In genomic region chr11:70314730-70315129, GRCh38 we compare ENCODE assay signal across 18 cellular contexts. TPM values are rescaled to one million over a fixed set of nuclear protein-coding genes. Genes with fewer than 3 reads are reported as not detected.
DNase-seq lines count a peak whose midpoint lies in the region; ATAC-seq and TF ChIP-seq lines count a peak whose summit lies in the region.
"Had no signal": no experiment of that assay in that cellular context is flagged by ENCODE, and none has a peak within 500 bp of the region (broad histone marks: within the 10 kb centered on the region; RNA-seq: fewer than 3 reads in every experiment).

No MANE protein-coding gene starts in this region.

- H3K4me1 Mint-ChIP-seq in chondrocyte (ENCODE audit: low read depth), result peaks cover 30% of the 10 kb centered on the region
- peaks cover 5% of the 10 kb centered on the region for H3K4me1 Mint-ChIP-seq in activated T-helper 1 cell treated with anti-CD3 and anti-CD28 coated beads, Interleukin-12 subunit alpha, Interleukin-12 subunit beta, Interleukin-2, Interleukin-4 antibody, amounts not matched to agents 30 ng/mL and 10 ng/mL and 1 ng/mL, durations not matched to agents 14 hours and 24 hours and 36 hours (ENCODE audit: low read depth)

- peak overlapping the region; percentile 83 for H3K27ac Mint-ChIP-seq in chondrocyte (ENCODE audit: unreplicated experiment)
- H3K27ac Mint-ChIP-seq in activated T-helper 1 cell treated with anti-CD3 and anti-CD28 coated beads, Interleukin-12 subunit alpha, Interleukin-12 subunit beta, Interleukin-2, Interleukin-4 antibody, amounts not matched to agents 30 ng/mL and 10 ng/mL and 1 ng/mL, durations not matched to agents 14 hours and 24 hours and 36 hours, result no peak overlapping the region
- H3K27ac Mint-ChIP-seq: type B pancreatic cell had no signal

- H3K4me3 ChIP-seq in GM12865 (ENCODE audit: low read depth, low read length) (no peak overlapping the region), tibial nerve (no peak overlapping the region)

- H3K27me3 ChIP-seq in tibial nerve, result no peaks in the 10 kb centered on the region

- TF ChIP-seq EP300 in tibial nerve (IDR thresholded peaks at IDR 0.05), result no peak

- ATAC-seq in Right ventricle myocardium inferior, result no peak
- ATAC-seq: effector memory CD8-positive, alpha-beta T cell; HCT116; sciatic nerve had no signal

- H3K4me1 ChIP-seq in tibial nerve, result peaks cover 0 to 11% (median 0%) of the 10 kb centered on the region in 4 donors

- peaks cover 0 to 21% (median 0%) of the 10 kb centered on the region in 3 donors for H3K36me3 ChIP-seq in tibial nerve

- H3K27me3 Mint-ChIP-seq in chondrocyte (ENCODE audit: low read depth), result no peaks in the 10 kb centered on the region
- no peaks in the 10 kb centered on the region for H3K27me3 Mint-ChIP-seq in activated T-helper 1 cell treated with anti-CD3 and anti-CD28 coated beads, Interleukin-12 subunit alpha, Interleukin-12 subunit beta, Interleukin-2, Interleukin-4 antibody, amounts not matched to agents 30 ng/mL and 10 ng/mL and 1 ng/mL, durations not matched to agents 14 hours and 24 hours and 36 hours (ENCODE audit: insufficient read depth)
- H3K27me3 Mint-ChIP-seq: effector memory CD8-positive, alpha-beta T cell; type B pancreatic cell had no signal

- H3K27ac ChIP-seq in substantia nigra (ENCODE audit: low read depth, low read length, poor library complexity, severe bottlenecking) (no peak overlapping the region), tibial nerve (no peak overlapping the region)

- H3K9me3 Mint-ChIP-seq in chondrocyte (ENCODE audit: low read depth), result no peaks in the 10 kb centered on the region
- H3K9me3 Mint-ChIP-seq in activated T-helper 1 cell treated with anti-CD3 and anti-CD28 coated beads, Interleukin-12 subunit alpha, Interleukin-12 subunit beta, Interleukin-2, Interleukin-4 antibody, amounts not matched to agents 30 ng/mL and 10 ng/mL and 1 ng/mL, durations not matched to agents 14 hours and 24 hours and 36 hours, result no peaks in the 10 kb centered on the region
- H3K9me3 Mint-ChIP-seq: effector memory CD8-positive, alpha-beta T cell; type B pancreatic cell had no signal

- no peaks in the 10 kb centered on the region for H3K9me3 ChIP-seq in tibial nerve

- 74 to 84% methylated on average over 10 of the region's 10 CpGs for WGBS in tibial nerve, 2 donors

- intact Hi-C loops in Right ventricle myocardium inferior (cut with DNase I), result no loop called here
- intact Hi-C loops in activated T-helper 1 cell treated with anti-CD3 and anti-CD28 coated beads, Interleukin-12 subunit alpha, Interleukin-12 subunit beta, Interleukin-2, Interleukin-4 antibody, amounts not matched to agents 30 ng/mL and 10 ng/mL and 1 ng/mL, durations not matched to agents 14 hours and 24 hours and 36 hours (cut with micrococcal nuclease), result no loop called here

- no peak for TF ChIP-seq CTCF in GM12865 (IDR thresholded peaks at IDR 0.05; ENCODE audit: insufficient read depth, low read depth, low read length, missing control alignments)
- TF ChIP-seq CTCF in chondrocyte (IDR thresholded peaks at IDR 0.05), result no peak
- no peak for TF ChIP-seq CTCF in tibial nerve (IDR thresholded peaks at IDR 0.05)

- DNase-seq in GM12865 (ENCODE audit: low read depth) (peak; percentile 61), MV-4-11 (lab: John Stamatoyannopoulos, UW) (peak; percentile 49), chondrocyte (ENCODE audit: low spot score) (no peak), renal cortical epithelial cell (ENCODE audit: low read depth) (peak; percentile 45), substantia nigra (lab: John Stamatoyannopoulos, UW) (no peak), tibial nerve (ENCODE audit: low spot score in 2 of 2) (no peak), Right ventricle myocardium inferior (ENCODE audit: missing footprints) (no peak)
- DNase-seq in activated T-helper 1 cell treated with anti-CD3 and anti-CD28 coated beads, Interleukin-12 subunit alpha, Interleukin-12 subunit beta, Interleukin-2, Interleukin-4 antibody, amounts not matched to agents 30 ng/mL and 10 ng/mL and 1 ng/mL, durations not matched to agents 14 hours and 24 hours and 36 hours (ENCODE audit: low spot score), result no peak
- DNase-seq: activated CD4-positive, alpha-beta T cell treated with anti-CD3 and anti-CD28 coated beads for 48 hours; caudate nucleus; effector memory CD8-positive, alpha-beta T cell; foreskin fibroblast; NCI-H1694 treated with DMSO at 0.1 percent for 48 hours; NCI-H510A; stimulated activated CD4-positive, alpha-beta T cell treated with anti-CD3 and anti-CD28 coated beads, Interleukin-4, amount 100 ng/mL, for 24 hours had no signal

- H3K36me3 Mint-ChIP-seq in chondrocyte (ENCODE audit: low read depth), result peaks cover 4% of the 10 kb centered on the region
- peaks cover 1% of the 10 kb centered on the region for H3K36me3 Mint-ChIP-seq in activated T-helper 1 cell treated with anti-CD3 and anti-CD28 coated beads, Interleukin-12 subunit alpha, Interleukin-12 subunit beta, Interleukin-2, Interleukin-4 antibody, amounts not matched to agents 30 ng/mL and 10 ng/mL and 1 ng/mL, durations not matched to agents 14 hours and 24 hours and 36 hours (ENCODE audit: low read depth)

- no peak for TF ChIP-seq POLR2A in tibial nerve (IDR thresholded peaks at IDR 0.05)

- H3K4me3 Mint-ChIP-seq in chondrocyte (ENCODE audit: unreplicated experiment), result no peak overlapping the region
- H3K4me3 Mint-ChIP-seq in activated T-helper 1 cell treated with anti-CD3 and anti-CD28 coated beads, Interleukin-12 subunit alpha, Interleukin-12 subunit beta, Interleukin-2, Interleukin-4 antibody, amounts not matched to agents 30 ng/mL and 10 ng/mL and 1 ng/mL, durations not matched to agents 14 hours and 24 hours and 36 hours, result no peak overlapping the region
- H3K4me3 Mint-ChIP-seq: effector memory CD8-positive, alpha-beta T cell; type B pancreatic cell had no signal

RNA-seq across cellular contexts. Expression of gene PPFIA1, which starts 44.2 kb away (rescaled TPM):
- total RNA-seq in chondrocyte, result 60.2 to 63.5 TPM (median 62.6 TPM) in 3 replicates
- 28.1 and 52.5 TPM in 2 replicates for total RNA-seq in renal cortical epithelial cell
- total RNA-seq in tibial nerve, result 10 to 100 TPM; 43.7 to 82.8 (median 69.3) TPM
- 43.8 TPM for total RNA-seq in Right ventricle myocardium inferior
- total RNA-seq in activated T-helper 1 cell treated with anti-CD3 and anti-CD28 coated beads, Interleukin-12 subunit alpha, Interleukin-12 subunit beta, Interleukin-2, Interleukin-4 antibody, amounts not matched to agents 30 ng/mL and 10 ng/mL and 1 ng/mL, durations not matched to agents 14 hours and 24 hours and 36 hours, result 56.8 and 60.3 TPM in 2 replicates

Comparison
In these comparisons a context has a peak if more than half of its experiments do, and no peak if none do; other contexts are left out.
1. DNase-seq: peak in GM12865 (single experiment), MV-4-11 (single experiment) and renal cortical epithelial cell (single experiment); none in chondrocyte (single experiment), substantia nigra (0 of 49), tibial nerve (0 of 2), Right ventricle myocardium inferior (single experiment) and activated T-helper 1 cell treated with anti-CD3 and anti-CD28 coated beads, Interleukin-12 subunit alpha, Interleukin-12 subunit beta, Interleukin-2, Interleukin-4 antibody, amounts not matched to agents 30 ng/mL and 10 ng/mL and 1 ng/mL, durations not matched to agents 14 hours and 24 hours and 36 hours (single experiment).